In the genomic region with DNA sequence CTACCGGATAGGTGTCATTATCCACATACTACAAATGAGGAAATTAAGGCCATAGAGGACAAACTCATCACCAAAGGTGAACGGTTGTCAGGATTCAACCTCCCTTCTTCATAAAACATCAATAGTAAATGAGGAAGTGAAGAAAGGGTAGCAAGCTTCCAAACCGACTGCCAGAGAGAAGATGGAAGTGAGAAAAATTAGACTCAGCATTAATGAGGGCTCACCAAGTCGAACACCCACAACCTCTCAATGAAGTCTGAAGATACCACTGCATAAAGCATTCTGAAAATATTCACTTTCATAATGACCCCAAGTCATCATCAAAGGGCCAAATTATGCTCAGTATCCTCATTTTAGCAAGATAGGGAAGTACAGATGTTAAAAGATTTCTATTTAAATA, we compare ENCODE assay signal across 13 cellular contexts. TPM values are rescaled to one million over a fixed set of nuclear protein-coding genes. Genes with fewer than 3 reads are reported as not detected.
DNase-seq lines count a peak whose midpoint lies in the region; ATAC-seq and TF ChIP-seq lines count a peak whose summit lies in the region.
"Had no signal": no experiment of that assay in that cellular context is flagged by ENCODE, and none has a peak within 500 bp of the region (broad histone marks: within the 10 kb centered on the region; RNA-seq: fewer than 3 reads in every experiment).

No MANE protein-coding gene starts in this region.

- no peak overlapping the region for H2AFZ ChIP-seq in MM.1S (ENCODE audit: low read length)

- peak; percentile 32 for DNase-seq in GM13976 (ENCODE audit: low spot score)
- DNase-seq in MM.1S, result peak; percentile 29
- no peak for DNase-seq in NCI-H1436 treated with DMSO at 0.1 percent for 48 hours (lab: John Stamatoyannopoulos, UW)
- DNase-seq in stomach, result no peak
- no peak for DNase-seq in central memory CD4-positive, alpha-beta T cell
- DNase-seq in stimulated activated CD4-positive, alpha-beta T cell treated with anti-CD3 and anti-CD28 coated beads, Interleukin-4, amount 100 ng/mL, for 24 hours, result no peak
- DNase-seq: activated CD4-positive, alpha-beta T cell treated with anti-CD3 and anti-CD28 coated beads, Interleukin-2, amount 10 ng/mL, durations not matched to agents 24 days and 14 days; activated naive CD4-positive, alpha-beta T cell treated with anti-CD3 and anti-CD28 coated beads, Interleukin-2, amount 50 U/mL, for 16 hours; right cardiac atrium; Right ventricle myocardium superior had no signal

- no peaks in the 10 kb centered on the region for H3K9me3 ChIP-seq in MM.1S (replicated peaks; ENCODE audit: insufficient read depth, low read length)
- no peaks in the 10 kb centered on the region for H3K9me3 ChIP-seq in stomach

- H3K79me2 ChIP-seq in MM.1S (ENCODE audit: low read length), result no peaks in the 10 kb centered on the region

- H3K27ac ChIP-seq in MM.1S (ENCODE audit: low read length) (no peak overlapping the region), stomach (no peak overlapping the region)

- intact Hi-C loops in stomach (cut with DNase I; ENCODE audit: low total_unique reads), result no loop called here

- no peak for TF ChIP-seq EP300 in stomach (IDR thresholded peaks at IDR 0.05)

- 68 to 87% (median 74%) methylated on average over 4 of the region's 4 CpGs for WGBS in stomach, 5 donors

- in situ Hi-C loops in GM13976 (cut with MboI; ENCODE audit: low sequenced_read_pairs, unreplicated experiment), result no loop called here

- TF ChIP-seq POLR2A in stomach (IDR thresholded peaks at IDR 0.05), result no peak

- H3K4me1 ChIP-seq in MM.1S (ENCODE audit: low read length) (peaks cover 9% of the 10 kb centered on the region; the same call in 1 of the 2 replicates), stomach (no peaks in the 10 kb centered on the region)

- ATAC-seq in GM19463 (IDR thresholded peaks at IDR 0.05; ENCODE audit: unreplicated experiment) (peak; percentile 88), HG02943 (IDR thresholded peaks at IDR 0.05; ENCODE audit: low read depth, unreplicated experiment) (peak; percentile 70)
- ATAC-seq: right cardiac atrium had no signal

- H3K27me3 ChIP-seq in MM.1S (replicated peaks; ENCODE audit: insufficient read depth, low read length), result no peaks in the 10 kb centered on the region
- no peaks in the 10 kb centered on the region for H3K27me3 ChIP-seq in stomach

- peaks cover 9% of the 10 kb centered on the region; the same call in 1 of the 2 replicates for H3F3A ChIP-seq in MM.1S (ENCODE audit: insufficient read depth, low read length)

- H3K36me3 ChIP-seq in MM.1S (replicated peaks; ENCODE audit: insufficient read depth, low read length) (no peaks in the 10 kb centered on the region), stomach (no peaks in the 10 kb centered on the region)

- no peaks in the 10 kb centered on the region for H4K20me1 ChIP-seq in MM.1S (ENCODE audit: insufficient read depth, low read length)

- no peak overlapping the region for H3K9ac ChIP-seq in MM.1S (ENCODE audit: low read length)

- H3K4me2 ChIP-seq in MM.1S (ENCODE audit: low read depth, low read length), result no peak overlapping the region; the same call in 1 of the 2 replicates

- TF ChIP-seq CTCF in GM13976 (IDR thresholded peaks at IDR 0.05; ENCODE audit: borderline replicate concordance, control extremely low read depth, extremely low read depth, insufficient read depth, missing control alignments) (no peak), MM.1S (IDR thresholded peaks at IDR 0.05; ENCODE audit: low read length) (no peak), stomach (IDR thresholded peaks at IDR 0.05) (no peak)

- H3K4me3 ChIP-seq in MM.1S (ENCODE audit: low read length) (no peak overlapping the region), stomach (no peak overlapping the region)

- no peaks in the 10 kb centered on the region for H3K9me2 ChIP-seq in MM.1S (replicated peaks; ENCODE audit: insufficient read depth, low read length)

RNA-seq across cellular contexts. Expression of gene ABCB4, which starts 29.6 kb away (rescaled TPM):
- total RNA-seq in stomach, result 1 to 10 TPM in 2 of 5 donors, not detected in 3; 1.0 to 1.5 TPM
- polyA plus RNA-seq in stomach, result under 1 TPM in 1 of 3 donors, not detected in 2; 0.25 TPM
- total RNA-seq: activated CD4-positive, alpha-beta T cell treated with anti-CD3 and anti-CD28 coated beads, Interleukin-2, amount 10 ng/mL, durations not matched to agents 24 days and 14 days; lung microvascular endothelial cell had no signal

Comparison
In these comparisons a context has a peak if more than half of its experiments do, and no peak if none do; other contexts are left out.
1. DNase-seq: peak in GM13976 (single experiment) and MM.1S (single experiment); none in NCI-H1436 treated with DMSO at 0.1 percent for 48 hours (single experiment), stomach (single experiment), central memory CD4-positive, alpha-beta T cell (single experiment) and stimulated activated CD4-positive, alpha-beta T cell treated with anti-CD3 and anti-CD28 coated beads, Interleukin-4, amount 100 ng/mL, for 24 hours (single experiment).